ENCODE assay signal across 14 cellular contexts in genomic region chr5:82735160-82735789, GRCh38.
DNase-seq lines count a peak whose midpoint lies in the region; ATAC-seq and TF ChIP-seq lines count a peak whose summit lies in the region.
"Had no signal": no experiment of that assay in that cellular context is flagged by ENCODE, and none has a peak within 500 bp of the region (broad histone marks: within the 10 kb centered on the region; RNA-seq: fewer than 3 reads in every experiment).

No MANE protein-coding gene starts in this region.

- peak; percentile 58 for DNase-seq in DMS53 treated with DMSO at 0.1 percent for 48 hours (lab: John Stamatoyannopoulos, UW; ENCODE audit: unreplicated experiment)
- no peak for DNase-seq in activated naive CD8-positive, alpha-beta T cell treated with anti-CD3 and anti-CD28 coated beads, Interleukin-2, amount 50 U/mL, for 24 hours
- peak; percentile 39 for DNase-seq in kidney glomerular epithelial cell (lab: John Stamatoyannopoulos, UW)
- DNase-seq in NCI-H69 (lab: John Stamatoyannopoulos, UW), result no peak
- no peak for DNase-seq in colonic mucosa
- no peak for DNase-seq in amniotic stem cell (lab: John Stamatoyannopoulos, UW)
- DNase-seq: CD4-positive, CD25-positive, alpha-beta regulatory T cell; heart right ventricle; NCI-H187; right lobe of liver had no signal

- H2AFZ ChIP-seq in Loucy (ENCODE audit: low read length), result no peak overlapping the region

- no peak for TF ChIP-seq CTCF in Loucy (conservative IDR thresholded peaks at IDR 0.05; ENCODE audit: low read length)
- no peak for TF ChIP-seq CTCF in colonic mucosa (IDR thresholded peaks at IDR 0.05)

- no peak overlapping the region for H3K27ac Mint-ChIP-seq in activated naive CD8-positive, alpha-beta T cell treated with anti-CD3 and anti-CD28 coated beads, Interleukin-2, amount 50 U/mL, for 24 hours
- H3K27ac Mint-ChIP-seq: activated T-helper 2 cell treated with anti-CD3 and anti-CD28 coated beads, Interferon-gamma antibody, Interleukin-2, Interleukin-4, amounts not matched to agents 10 μg/mL and 5 μg/mL and 100 μg/mL, durations not matched to agents 14 hours and 24 hours and 36 hours; CD4-positive, CD25-positive, alpha-beta regulatory T cell; dendritic cell treated with granulocyte-macrophage colony-stimulating factor and Interleukin-4, amounts not matched to agents 40 ng/mL and 50 ng/mL, for 4 days had no signal

- H3F3A ChIP-seq in Loucy (ENCODE audit: low read depth), result peaks cover 6% of the 10 kb centered on the region; the same call in 1 of the 2 replicates

- peak overlapping the region; percentile 72 for H3K4me2 ChIP-seq in Loucy (ENCODE audit: low read depth, low read length, poor library complexity, severe bottlenecking)

- H3K4me3 Mint-ChIP-seq in activated naive CD8-positive, alpha-beta T cell treated with anti-CD3 and anti-CD28 coated beads, Interleukin-2, amount 50 U/mL, for 24 hours, result no peak overlapping the region
- H3K4me3 Mint-ChIP-seq: CD4-positive, CD25-positive, alpha-beta regulatory T cell; dendritic cell treated with granulocyte-macrophage colony-stimulating factor and Interleukin-4, amounts not matched to agents 40 ng/mL and 50 ng/mL, for 4 days had no signal

- intact Hi-C loops in colonic mucosa (cut with DNase I), result no loop called here

- no peaks in the 10 kb centered on the region for H3K36me3 Mint-ChIP-seq in activated naive CD8-positive, alpha-beta T cell treated with anti-CD3 and anti-CD28 coated beads, Interleukin-2, amount 50 U/mL, for 24 hours (ENCODE audit: low read depth)
- H3K36me3 Mint-ChIP-seq: CD4-positive, CD25-positive, alpha-beta regulatory T cell had no signal

- H3K9ac ChIP-seq in Loucy (ENCODE audit: low read depth, low read length, poor library complexity, severe bottlenecking) (no peak overlapping the region), colonic mucosa (ENCODE audit: low read depth in 2 of 2, low read length in 2 of 2) (no peak overlapping the region)

- H3K9me3 ChIP-seq in Loucy (ENCODE audit: insufficient read depth, low read depth, low read length) (no peaks in the 10 kb centered on the region), colonic mucosa (no peaks in the 10 kb centered on the region)
- H3K9me3 ChIP-seq: heart right ventricle, right lobe of liver had no signal

- peaks cover 5% of the 10 kb centered on the region for H3K9me3 Mint-ChIP-seq in activated naive CD8-positive, alpha-beta T cell treated with anti-CD3 and anti-CD28 coated beads, Interleukin-2, amount 50 U/mL, for 24 hours
- H3K9me3 Mint-ChIP-seq: activated T-helper 2 cell treated with anti-CD3 and anti-CD28 coated beads, Interferon-gamma antibody, Interleukin-2, Interleukin-4, amounts not matched to agents 10 μg/mL and 5 μg/mL and 100 μg/mL, durations not matched to agents 14 hours and 24 hours and 36 hours had no signal

- H3K27me3 ChIP-seq in Loucy (ENCODE audit: insufficient read depth, low read length, poor library complexity, severe bottlenecking), result no peaks in the 10 kb centered on the region
- no peaks in the 10 kb centered on the region for H3K27me3 ChIP-seq in colonic mucosa
- H3K27me3 ChIP-seq: heart right ventricle, right lobe of liver had no signal

- no peaks in the 10 kb centered on the region for H3K9me2 ChIP-seq in Loucy (replicated peaks; ENCODE audit: low read depth, low read length)

- peaks cover 11% of the 10 kb centered on the region for H3K4me1 Mint-ChIP-seq in activated naive CD8-positive, alpha-beta T cell treated with anti-CD3 and anti-CD28 coated beads, Interleukin-2, amount 50 U/mL, for 24 hours
- H3K4me1 Mint-ChIP-seq: CD4-positive, CD25-positive, alpha-beta regulatory T cell had no signal

- H3K27ac ChIP-seq in colonic mucosa, result no peak overlapping the region
- H3K27ac ChIP-seq: right lobe of liver had no signal

- no peaks in the 10 kb centered on the region for H3K79me2 ChIP-seq in Loucy (ENCODE audit: insufficient read depth, low read length)

- H4K20me1 ChIP-seq in Loucy (ENCODE audit: insufficient read depth, low read length, poor library complexity, severe bottlenecking), result no peaks in the 10 kb centered on the region

- H3K4me1 ChIP-seq in Loucy (ENCODE audit: insufficient read depth, low read length, poor library complexity, severe bottlenecking) (peaks cover 21% of the 10 kb centered on the region), colonic mucosa (no peaks in the 10 kb centered on the region)
- H3K4me1 ChIP-seq: right lobe of liver had no signal

- no peaks in the 10 kb centered on the region for H3K27me3 Mint-ChIP-seq in activated naive CD8-positive, alpha-beta T cell treated with anti-CD3 and anti-CD28 coated beads, Interleukin-2, amount 50 U/mL, for 24 hours
- H3K27me3 Mint-ChIP-seq: CD4-positive, CD25-positive, alpha-beta regulatory T cell; dendritic cell treated with granulocyte-macrophage colony-stimulating factor and Interleukin-4, amounts not matched to agents 40 ng/mL and 50 ng/mL, for 4 days had no signal

- peak; percentile 28 for ATAC-seq in activated naive CD8-positive, alpha-beta T cell treated with anti-CD3 and anti-CD28 coated beads, Interleukin-2, amount 50 U/mL, for 24 hours
- no peak for ATAC-seq in HG02759 (IDR thresholded peaks at IDR 0.05; ENCODE audit: unreplicated experiment)
- ATAC-seq: heart right ventricle had no signal

- H3K36me3 ChIP-seq in Loucy (ENCODE audit: insufficient read depth, low read length) (no peaks in the 10 kb centered on the region), colonic mucosa (no peaks in the 10 kb centered on the region)
- H3K36me3 ChIP-seq: heart right ventricle, right lobe of liver had no signal

- H3K4me3 ChIP-seq in Loucy (ENCODE audit: low read length, poor library complexity, severe bottlenecking), result peak overlapping the region; percentile 42
- H3K4me3 ChIP-seq in colonic mucosa, result no peak overlapping the region
- H3K4me3 ChIP-seq: heart right ventricle, right lobe of liver had no signal

Comparison
In these comparisons a context has a peak if more than half of its experiments do, and no peak if none do; other contexts are left out.
1. DNase-seq: peak in DMS53 treated with DMSO at 0.1 percent for 48 hours (single experiment) and kidney glomerular epithelial cell (single experiment); none in activated naive CD8-positive, alpha-beta T cell treated with anti-CD3 and anti-CD28 coated beads, Interleukin-2, amount 50 U/mL, for 24 hours (single experiment), NCI-H69 (single experiment), colonic mucosa (single experiment) and amniotic stem cell (single experiment).